In the genomic region with DNA sequence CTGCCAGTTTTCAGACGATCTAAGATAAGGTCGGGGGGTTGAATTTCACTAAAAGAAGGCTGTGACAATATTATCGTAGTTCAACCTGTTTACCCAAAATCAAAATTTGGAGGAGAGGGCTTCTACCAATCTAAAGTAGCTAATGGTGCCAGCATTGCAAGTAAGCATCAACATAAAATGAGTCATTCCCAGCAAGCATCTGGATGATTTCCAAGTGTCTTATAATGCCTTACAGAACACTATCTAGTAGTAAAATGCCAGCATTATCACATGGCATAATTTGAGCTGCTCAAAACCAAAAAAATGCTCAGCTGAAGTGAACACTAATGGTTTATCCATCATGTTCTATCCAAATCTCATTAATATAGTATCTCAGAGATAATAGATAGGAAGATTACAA, we compare ENCODE assay signal across 1 cellular context.
TF ChIP-seq lines count a peak whose summit lies in the region.

No MANE protein-coding gene starts in this region.

TF ChIP-seq in GM23338, 12 proteins besides CTCF, POLR2A, EP300 and RAD21 (continued from another document):
- TF ChIP-seq, protein P1, sequence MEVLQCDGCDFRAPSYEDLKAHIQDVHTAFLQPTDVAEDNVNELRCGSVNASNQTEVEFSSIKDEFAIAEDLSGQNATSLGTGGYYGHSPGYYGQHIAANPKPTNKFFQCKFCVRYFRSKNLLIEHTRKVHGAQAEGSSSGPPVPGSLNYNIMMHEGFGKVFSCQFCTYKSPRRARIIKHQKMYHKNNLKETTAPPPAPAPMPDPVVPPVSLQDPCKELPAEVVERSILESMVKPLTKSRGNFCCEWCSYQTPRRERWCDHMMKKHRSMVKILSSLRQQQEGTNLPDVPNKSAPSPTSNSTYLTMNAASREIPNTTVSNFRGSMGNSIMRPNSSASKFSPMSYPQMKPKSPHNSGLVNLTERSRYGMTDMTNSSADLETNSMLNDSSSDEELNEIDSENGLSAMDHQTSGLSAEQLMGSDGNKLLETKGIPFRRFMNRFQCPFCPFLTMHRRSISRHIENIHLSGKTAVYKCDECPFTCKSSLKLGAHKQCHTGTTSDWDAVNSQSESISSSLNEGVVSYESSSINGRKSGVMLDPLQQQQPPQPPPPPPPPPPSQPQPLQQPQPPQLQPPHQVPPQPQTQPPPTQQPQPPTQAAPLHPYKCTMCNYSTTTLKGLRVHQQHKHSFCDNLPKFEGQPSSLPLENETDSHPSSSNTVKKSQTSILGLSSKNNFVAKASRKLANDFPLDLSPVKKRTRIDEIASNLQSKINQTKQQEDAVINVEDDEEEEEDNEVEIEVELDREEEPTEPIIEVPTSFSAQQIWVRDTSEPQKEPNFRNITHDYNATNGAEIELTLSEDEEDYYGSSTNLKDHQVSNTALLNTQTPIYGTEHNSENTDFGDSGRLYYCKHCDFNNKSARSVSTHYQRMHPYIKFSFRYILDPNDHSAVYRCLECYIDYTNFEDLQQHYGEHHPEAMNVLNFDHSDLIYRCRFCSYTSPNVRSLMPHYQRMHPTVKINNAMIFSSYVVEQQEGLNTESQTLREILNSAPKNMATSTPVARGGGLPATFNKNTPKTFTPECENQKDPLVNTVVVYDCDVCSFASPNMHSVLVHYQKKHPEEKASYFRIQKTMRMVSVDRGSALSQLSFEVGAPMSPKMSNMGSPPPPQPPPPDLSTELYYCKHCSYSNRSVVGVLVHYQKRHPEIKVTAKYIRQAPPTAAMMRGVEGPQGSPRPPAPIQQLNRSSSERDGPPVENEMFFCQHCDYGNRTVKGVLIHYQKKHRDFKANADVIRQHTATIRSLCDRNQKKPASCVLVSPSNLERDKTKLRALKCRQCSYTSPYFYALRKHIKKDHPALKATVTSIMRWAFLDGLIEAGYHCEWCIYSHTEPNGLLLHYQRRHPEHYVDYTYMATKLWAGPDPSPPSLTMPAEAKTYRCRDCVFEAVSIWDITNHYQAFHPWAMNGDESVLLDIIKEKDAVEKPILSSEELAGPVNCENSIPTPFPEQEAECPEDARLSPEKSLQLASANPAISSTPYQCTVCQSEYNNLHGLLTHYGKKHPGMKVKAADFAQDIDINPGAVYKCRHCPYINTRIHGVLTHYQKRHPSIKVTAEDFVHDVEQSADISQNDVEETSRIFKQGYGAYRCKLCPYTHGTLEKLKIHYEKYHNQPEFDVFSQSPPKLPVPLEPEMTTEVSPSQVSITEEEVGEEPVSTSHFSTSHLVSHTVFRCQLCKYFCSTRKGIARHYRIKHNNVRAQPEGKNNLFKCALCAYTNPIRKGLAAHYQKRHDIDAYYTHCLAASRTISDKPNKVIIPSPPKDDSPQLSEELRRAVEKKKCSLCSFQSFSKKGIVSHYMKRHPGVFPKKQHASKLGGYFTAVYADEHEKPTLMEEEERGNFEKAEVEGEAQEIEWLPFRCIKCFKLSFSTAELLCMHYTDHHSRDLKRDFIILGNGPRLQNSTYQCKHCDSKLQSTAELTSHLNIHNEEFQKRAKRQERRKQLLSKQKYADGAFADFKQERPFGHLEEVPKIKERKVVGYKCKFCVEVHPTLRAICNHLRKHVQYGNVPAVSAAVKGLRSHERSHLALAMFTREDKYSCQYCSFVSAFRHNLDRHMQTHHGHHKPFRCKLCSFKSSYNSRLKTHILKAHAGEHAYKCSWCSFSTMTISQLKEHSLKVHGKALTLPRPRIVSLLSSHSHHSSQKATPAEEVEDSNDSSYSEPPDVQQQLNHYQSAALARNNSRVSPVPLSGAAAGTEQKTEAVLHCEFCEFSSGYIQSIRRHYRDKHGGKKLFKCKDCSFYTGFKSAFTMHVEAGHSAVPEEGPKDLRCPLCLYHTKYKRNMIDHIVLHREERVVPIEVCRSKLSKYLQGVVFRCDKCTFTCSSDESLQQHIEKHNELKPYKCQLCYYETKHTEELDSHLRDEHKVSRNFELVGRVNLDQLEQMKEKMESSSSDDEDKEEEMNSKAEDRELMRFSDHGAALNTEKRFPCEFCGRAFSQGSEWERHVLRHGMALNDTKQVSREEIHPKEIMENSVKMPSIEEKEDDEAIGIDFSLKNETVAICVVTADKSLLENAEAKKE (CRISPR knock-in tag; IDR thresholded peaks at IDR 0.05) = no peak
- TF ChIP-seq, protein P2, sequence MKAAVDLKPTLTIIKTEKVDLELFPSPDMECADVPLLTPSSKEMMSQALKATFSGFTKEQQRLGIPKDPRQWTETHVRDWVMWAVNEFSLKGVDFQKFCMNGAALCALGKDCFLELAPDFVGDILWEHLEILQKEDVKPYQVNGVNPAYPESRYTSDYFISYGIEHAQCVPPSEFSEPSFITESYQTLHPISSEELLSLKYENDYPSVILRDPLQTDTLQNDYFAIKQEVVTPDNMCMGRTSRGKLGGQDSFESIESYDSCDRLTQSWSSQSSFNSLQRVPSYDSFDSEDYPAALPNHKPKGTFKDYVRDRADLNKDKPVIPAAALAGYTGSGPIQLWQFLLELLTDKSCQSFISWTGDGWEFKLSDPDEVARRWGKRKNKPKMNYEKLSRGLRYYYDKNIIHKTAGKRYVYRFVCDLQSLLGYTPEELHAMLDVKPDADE (IDR thresholded peaks at IDR 0.05) = no peak
- TF ChIP-seq, protein P3, sequence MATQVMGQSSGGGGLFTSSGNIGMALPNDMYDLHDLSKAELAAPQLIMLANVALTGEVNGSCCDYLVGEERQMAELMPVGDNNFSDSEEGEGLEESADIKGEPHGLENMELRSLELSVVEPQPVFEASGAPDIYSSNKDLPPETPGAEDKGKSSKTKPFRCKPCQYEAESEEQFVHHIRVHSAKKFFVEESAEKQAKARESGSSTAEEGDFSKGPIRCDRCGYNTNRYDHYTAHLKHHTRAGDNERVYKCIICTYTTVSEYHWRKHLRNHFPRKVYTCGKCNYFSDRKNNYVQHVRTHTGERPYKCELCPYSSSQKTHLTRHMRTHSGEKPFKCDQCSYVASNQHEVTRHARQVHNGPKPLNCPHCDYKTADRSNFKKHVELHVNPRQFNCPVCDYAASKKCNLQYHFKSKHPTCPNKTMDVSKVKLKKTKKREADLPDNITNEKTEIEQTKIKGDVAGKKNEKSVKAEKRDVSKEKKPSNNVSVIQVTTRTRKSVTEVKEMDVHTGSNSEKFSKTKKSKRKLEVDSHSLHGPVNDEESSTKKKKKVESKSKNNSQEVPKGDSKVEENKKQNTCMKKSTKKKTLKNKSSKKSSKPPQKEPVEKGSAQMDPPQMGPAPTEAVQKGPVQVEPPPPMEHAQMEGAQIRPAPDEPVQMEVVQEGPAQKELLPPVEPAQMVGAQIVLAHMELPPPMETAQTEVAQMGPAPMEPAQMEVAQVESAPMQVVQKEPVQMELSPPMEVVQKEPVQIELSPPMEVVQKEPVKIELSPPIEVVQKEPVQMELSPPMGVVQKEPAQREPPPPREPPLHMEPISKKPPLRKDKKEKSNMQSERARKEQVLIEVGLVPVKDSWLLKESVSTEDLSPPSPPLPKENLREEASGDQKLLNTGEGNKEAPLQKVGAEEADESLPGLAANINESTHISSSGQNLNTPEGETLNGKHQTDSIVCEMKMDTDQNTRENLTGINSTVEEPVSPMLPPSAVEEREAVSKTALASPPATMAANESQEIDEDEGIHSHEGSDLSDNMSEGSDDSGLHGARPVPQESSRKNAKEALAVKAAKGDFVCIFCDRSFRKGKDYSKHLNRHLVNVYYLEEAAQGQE (IDR thresholded peaks at IDR 0.05; ENCODE audit: unreplicated experiment) = no peak
- TF ChIP-seq EZH2 (IDR thresholded peaks at IDR 0.05; ENCODE audit: low read depth, unreplicated experiment) = no peak
- no peak for TF ChIP-seq CREB1 (CRISPR knock-in tag; IDR thresholded peaks at IDR 0.05; ENCODE audit: low read depth)
- TF ChIP-seq POLR2AphosphoS5 (IDR thresholded peaks at IDR 0.05; ENCODE audit: low read depth) = no peak
- no peak for TF ChIP-seq EZH2phosphoT487 (IDR thresholded peaks at IDR 0.05; ENCODE audit: unreplicated experiment)
- no peak for TF ChIP-seq NANOG (IDR thresholded peaks at IDR 0.05; ENCODE audit: borderline replicate concordance)
- TF ChIP-seq JUNB (IDR thresholded peaks at IDR 0.05; ENCODE audit: unreplicated experiment) = no peak
- no peak for TF ChIP-seq ZNF331 (CRISPR knock-in tag; IDR thresholded peaks at IDR 0.05; ENCODE audit: low read depth)
- no peak for TF ChIP-seq STAT1 (IDR thresholded peaks at IDR 0.05; ENCODE audit: unreplicated experiment)
